1 cellular context compared by ENCODE assay signal in genomic region chr1:218494000-218494399, GRCh38.
TF ChIP-seq lines count a peak whose summit lies in the region.

No MANE protein-coding gene starts in this region.

TF ChIP-seq in A549, 52 proteins besides CTCF, POLR2A, EP300 and RAD21 (continued from another document):
- TF ChIP-seq TP53 (CRISPR knock-in tag; IDR thresholded peaks at IDR 0.05), result no peak
- TF ChIP-seq MAZ (IDR thresholded peaks at IDR 0.05; ENCODE audit: borderline replicate concordance, low read depth, low read length), result no peak
